Comparison of ENCODE assay signal across 1 cellular context in the genomic region with DNA sequence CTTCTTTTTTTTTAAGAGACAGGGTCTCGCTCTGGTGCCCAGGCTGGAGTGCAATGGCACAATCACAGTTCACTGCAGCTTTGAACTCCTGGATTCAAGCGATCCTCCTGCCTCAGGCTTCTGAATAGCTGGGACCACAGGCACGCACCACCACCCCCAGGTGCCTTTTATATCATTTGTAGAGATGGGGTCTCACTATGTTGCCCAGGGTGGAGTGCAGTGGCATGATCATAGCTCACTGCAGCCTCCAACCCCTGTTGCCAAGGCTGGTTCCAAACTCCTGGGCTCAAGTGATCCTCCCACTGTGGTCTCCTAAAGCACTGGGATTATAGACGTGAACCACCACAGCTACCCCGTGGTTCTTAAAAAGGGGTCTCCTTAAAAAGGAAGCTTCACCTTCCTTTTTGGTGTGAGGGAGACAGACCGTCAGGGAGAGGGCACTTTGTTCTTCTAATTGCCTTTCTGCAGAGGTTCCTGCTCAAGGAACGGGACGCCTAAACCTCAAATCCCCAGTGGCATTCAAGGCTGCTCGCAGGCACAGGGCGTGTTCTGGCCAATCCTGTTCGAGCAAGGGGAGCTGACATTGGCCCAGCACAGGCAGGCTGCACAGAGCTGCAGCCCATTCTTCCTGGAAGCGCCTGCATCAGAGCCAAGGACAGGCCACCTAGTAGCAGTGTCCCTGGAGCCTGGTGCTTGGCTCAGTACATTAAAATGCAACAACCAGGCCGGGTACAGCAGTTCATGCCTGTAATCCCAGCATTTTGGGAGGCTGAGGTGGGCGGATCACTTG.
TF ChIP-seq lines count a peak whose summit lies in the region.

No MANE protein-coding gene starts in this region.

TF ChIP-seq in IMR-90, 13 proteins besides CTCF, POLR2A, EP300 and RAD21 (continued from another document):
- TF ChIP-seq CHD1 (IDR thresholded peaks at IDR 0.05; ENCODE audit: low read depth, low read length) (no peak), FOS (IDR thresholded peaks at IDR 0.05; ENCODE audit: low read depth, low read length) (no peak), BHLHE40 (IDR thresholded peaks at IDR 0.05; ENCODE audit: low read depth, low read length) (no peak), SMC3 (IDR thresholded peaks at IDR 0.05; ENCODE audit: low read depth, low read length) (no peak), MAZ (IDR thresholded peaks at IDR 0.05; ENCODE audit: borderline replicate concordance, low read depth, low read length) (no peak), MXI1 (IDR thresholded peaks at IDR 0.05; ENCODE audit: borderline replicate concordance, low read depth, low read length) (no peak), RFX5 (IDR thresholded peaks at IDR 0.05; ENCODE audit: low read depth, low read length) (no peak), RCOR1 (IDR thresholded peaks at IDR 0.05; ENCODE audit: insufficient replicate concordance, low read length) (no peak), NFE2L2 (IDR thresholded peaks at IDR 0.05; ENCODE audit: low read depth, low read length) (no peak)
- TF ChIP-seq, protein P1, sequence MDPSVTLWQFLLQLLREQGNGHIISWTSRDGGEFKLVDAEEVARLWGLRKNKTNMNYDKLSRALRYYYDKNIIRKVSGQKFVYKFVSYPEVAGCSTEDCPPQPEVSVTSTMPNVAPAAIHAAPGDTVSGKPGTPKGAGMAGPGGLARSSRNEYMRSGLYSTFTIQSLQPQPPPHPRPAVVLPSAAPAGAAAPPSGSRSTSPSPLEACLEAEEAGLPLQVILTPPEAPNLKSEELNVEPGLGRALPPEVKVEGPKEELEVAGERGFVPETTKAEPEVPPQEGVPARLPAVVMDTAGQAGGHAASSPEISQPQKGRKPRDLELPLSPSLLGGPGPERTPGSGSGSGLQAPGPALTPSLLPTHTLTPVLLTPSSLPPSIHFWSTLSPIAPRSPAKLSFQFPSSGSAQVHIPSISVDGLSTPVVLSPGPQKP (IDR thresholded peaks at IDR 0.05; ENCODE audit: borderline replicate concordance, low read depth, low read length), result no peak
